14 cellular contexts compared by ENCODE assay signal in the genomic region with DNA sequence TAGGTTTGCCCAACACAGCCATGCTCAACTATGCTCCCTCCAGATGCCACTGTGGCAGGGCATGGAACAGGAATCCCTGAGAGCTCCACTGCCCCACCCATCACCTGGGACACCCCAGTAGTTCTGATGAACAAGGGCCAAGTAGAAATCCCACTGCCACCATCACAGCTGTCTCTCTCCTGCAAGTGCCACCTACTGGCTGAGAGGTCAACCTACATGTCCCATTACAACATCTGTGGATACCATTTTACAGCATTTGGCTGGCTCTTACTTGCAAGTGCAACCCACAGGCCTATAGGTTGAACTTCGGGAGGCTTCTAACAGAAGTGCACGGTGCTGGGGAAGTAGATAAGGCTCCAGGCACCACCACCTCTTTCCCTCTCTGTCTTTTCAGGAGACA.
DNase-seq lines count a peak whose midpoint lies in the region; ATAC-seq and TF ChIP-seq lines count a peak whose summit lies in the region.
"Had no signal": no experiment of that assay in that cellular context is flagged by ENCODE, and none has a peak within 500 bp of the region (broad histone marks: within the 10 kb centered on the region; RNA-seq: fewer than 3 reads in every experiment).

No MANE protein-coding gene starts in this region.

- CTCF ChIA-PET in SK-N-SH (lab: Yijun Ruan, JAX), result interaction anchor here (0.9 kb wide), 1 partner anchor 17 kb away, joined by 3 read pairs; no protein-coding TSS in a partner anchor

- ATAC-seq in SK-N-SH treated with all-trans-retinoic acid at 6 μM for 48 hours, result no peak
- no peak for ATAC-seq in HG03280 (IDR thresholded peaks at IDR 0.05; ENCODE audit: unreplicated experiment)
- ATAC-seq: A549, upper lobe of right lung had no signal

- no peaks in the 10 kb centered on the region for H3K4me1 Mint-ChIP-seq in endodermal cell
- H3K4me1 Mint-ChIP-seq in type B pancreatic cell (ENCODE audit: unreplicated experiment), result no peaks in the 10 kb centered on the region
- H3K4me1 Mint-ChIP-seq in HFFc6 (ENCODE audit: low read depth), result no peaks in the 10 kb centered on the region
- H3K4me1 Mint-ChIP-seq: activated B cell treated with CpG ODN at 0.5 μM for 24 hours had no signal

- POLR2A ChIA-PET in SK-N-SH (lab: Yijun Ruan, JAX), result no interaction called here

- H3K9me2 ChIP-seq in SK-N-SH, result no peaks in the 10 kb centered on the region
- no peaks in the 10 kb centered on the region; the same call in 1 of the 2 replicates for H3K9me2 ChIP-seq in Karpas-422 (replicated peaks; ENCODE audit: insufficient read depth, low read length)

- H3K27ac Mint-ChIP-seq in endodermal cell (no peak overlapping the region), type B pancreatic cell (no peak overlapping the region), HFFc6 (no peak overlapping the region)
- H3K27ac Mint-ChIP-seq: activated B cell treated with CpG ODN at 0.5 μM for 24 hours had no signal

- no peaks in the 10 kb centered on the region for H4K20me1 ChIP-seq in SK-N-SH (ENCODE audit: insufficient read depth)
- H4K20me1 ChIP-seq in Karpas-422 (ENCODE audit: insufficient read depth, low read depth, low read length), result no peaks in the 10 kb centered on the region

- H3F3A ChIP-seq in SK-N-SH (replicated peaks; ENCODE audit: insufficient read depth), result no peaks in the 10 kb centered on the region

- H3K27me3 ChIP-seq in SK-N-SH (ENCODE audit: insufficient read depth) (no peaks in the 10 kb centered on the region), Karpas-422 (ENCODE audit: low read length) (no peaks in the 10 kb centered on the region), endodermal cell (ENCODE audit: control insufficient read depth, insufficient read depth, low read length, poor library complexity, severe bottlenecking) (no peaks in the 10 kb centered on the region)
- H3K27me3 ChIP-seq: ovary, upper lobe of right lung had no signal

- WGBS in SK-N-SH (ENCODE audit: low lambda C conversion rate), result 10% methylated on average over 2 of the region's 2 CpGs
- 67 to 71% methylated on average over 2 of the region's 2 CpGs for WGBS in endodermal cell (ENCODE audit: insufficient coverage in 1 of 2, insufficient read length in 1 of 2), 2 experiments

- TF ChIP-seq RAD21 in SK-N-SH (IDR thresholded peaks at IDR 0.05; ENCODE audit: low read length), result no peak

- H3K9ac ChIP-seq in SK-N-SH (no peak overlapping the region), Karpas-422 (ENCODE audit: low read length) (no peak overlapping the region), endodermal cell (ENCODE audit: extremely low read depth, low read length, poor library complexity, severe bottlenecking) (no peak overlapping the region)

- no peaks in the 10 kb centered on the region for H3K27me3 Mint-ChIP-seq in endodermal cell (ENCODE audit: insufficient read depth)
- no peaks in the 10 kb centered on the region for H3K27me3 Mint-ChIP-seq in type B pancreatic cell
- H3K27me3 Mint-ChIP-seq in HFFc6 (ENCODE audit: insufficient read depth), result no peaks in the 10 kb centered on the region
- H3K27me3 Mint-ChIP-seq: activated B cell treated with CpG ODN at 0.5 μM for 24 hours had no signal

- no peaks in the 10 kb centered on the region for H3K36me3 ChIP-seq in SK-N-SH (replicated peaks in 1 of 2; ENCODE audit: control insufficient read depth in 1 of 2, insufficient read depth in 2 of 2, low read length in 1 of 2)
- H3K36me3 ChIP-seq in Karpas-422 (ENCODE audit: insufficient read depth, low read length), result no peaks in the 10 kb centered on the region
- no peaks in the 10 kb centered on the region for H3K36me3 ChIP-seq in endodermal cell (ENCODE audit: control insufficient read depth, insufficient read depth, low read length)
- H3K36me3 ChIP-seq: ovary, upper lobe of right lung had no signal

- no peaks in the 10 kb centered on the region for H3K79me2 ChIP-seq in SK-N-SH (ENCODE audit: insufficient read depth)
- no peaks in the 10 kb centered on the region for H3K79me2 ChIP-seq in Karpas-422 (ENCODE audit: low read length)

- H3K27ac ChIP-seq in SK-N-SH (ENCODE audit: low read depth in 2 of 2, low read length in 1 of 2) (no peak overlapping the region), Karpas-422 (ENCODE audit: low read length) (no peak overlapping the region), endodermal cell (ENCODE audit: low read depth, low read length) (no peak overlapping the region)
- H3K27ac ChIP-seq: A549, ovary, upper lobe of right lung had no signal

- TF ChIP-seq CTCF in SK-N-SH (IDR thresholded peaks at IDR 0.05), result peak; percentile 28
- peak; percentile 75 for TF ChIP-seq CTCF in endodermal cell (conservative IDR thresholded peaks at IDR 0.05)
- peak; percentile 37 for TF ChIP-seq CTCF in type B pancreatic cell (conservative IDR thresholded peaks at IDR 0.05)
- no peak for TF ChIP-seq CTCF in HFFc6 (IDR thresholded peaks at IDR 0.05)

- H3K4me2 ChIP-seq in SK-N-SH (no peak overlapping the region), Karpas-422 (ENCODE audit: low read depth, low read length, poor library complexity, severe bottlenecking) (no peak overlapping the region)
- H3K4me2 ChIP-seq: A549 had no signal

- H2AFZ ChIP-seq in SK-N-SH (ENCODE audit: low read depth) (no peak overlapping the region), Karpas-422 (ENCODE audit: low read length) (no peak overlapping the region)

- no peak for DNase-seq in SK-N-SH
- DNase-seq in Karpas-422, result peak; percentile 47
- DNase-seq in endodermal cell, result peak; percentile 64
- DNase-seq in type B pancreatic cell (ENCODE audit: extremely low spot score, unreplicated experiment), result no peak
- no peak for DNase-seq in NCI-H2029 (lab: John Stamatoyannopoulos, UW)
- DNase-seq in HFFc6, result no peak
- DNase-seq: activated B cell treated with CpG ODN at 0.5 μM for 24 hours; effector CD8-positive, alpha-beta T cell; ovary; stimulated activated CD8-positive, alpha-beta memory T cell treated with anti-CD3 and anti-CD28 coated beads, Interleukin-4, amount 100 ng/mL, for 48 hours; upper lobe of right lung had no signal

- no peak for TF ChIP-seq EP300 in SK-N-SH (IDR thresholded peaks at IDR 0.05; ENCODE audit: borderline replicate concordance in 1 of 2, low read depth in 1 of 2, low read length in 1 of 2)

- H3K9me3 ChIP-seq in SK-N-SH (no peaks in the 10 kb centered on the region), Karpas-422 (ENCODE audit: low read length) (peaks cover 14% of the 10 kb centered on the region), endodermal cell (ENCODE audit: control insufficient read depth, low read length) (no peaks in the 10 kb centered on the region)
- H3K9me3 ChIP-seq: A549, ovary had no signal

- H3K4me1 ChIP-seq in SK-N-SH (ENCODE audit: control insufficient read depth in 1 of 2, insufficient read depth in 2 of 2, low read depth in 1 of 2, low read length in 1 of 2) (no peaks in the 10 kb centered on the region), Karpas-422 (ENCODE audit: low read length) (no peaks in the 10 kb centered on the region), endodermal cell (ENCODE audit: control insufficient read depth, insufficient read depth, low read length) (no peaks in the 10 kb centered on the region)
- H3K4me1 ChIP-seq: A549, upper lobe of right lung had no signal

- peaks cover 7% of the 10 kb centered on the region for H3K9me3 Mint-ChIP-seq in endodermal cell
- H3K9me3 Mint-ChIP-seq in type B pancreatic cell, result peaks cover 6% of the 10 kb centered on the region
- peaks cover 63% of the 10 kb centered on the region for H3K9me3 Mint-ChIP-seq in HFFc6

- H3K4me3 ChIP-seq in SK-N-SH (ENCODE audit: low read depth in 2 of 2, low read length in 1 of 2), result no peak overlapping the region
- H3K4me3 ChIP-seq in Karpas-422 (ENCODE audit: low read length), result no peak overlapping the region
- H3K4me3 ChIP-seq in endodermal cell (ENCODE audit: low read length), result no peak overlapping the region
- H3K4me3 ChIP-seq: A549, ovary, upper lobe of right lung had no signal

- no peaks in the 10 kb centered on the region for H3K36me3 Mint-ChIP-seq in endodermal cell (ENCODE audit: low read depth)
- H3K36me3 Mint-ChIP-seq in type B pancreatic cell, result no peaks in the 10 kb centered on the region
- no peaks in the 10 kb centered on the region for H3K36me3 Mint-ChIP-seq in HFFc6 (ENCODE audit: low read depth)

- no peak overlapping the region for H3K4me3 Mint-ChIP-seq in endodermal cell
- no peak overlapping the region for H3K4me3 Mint-ChIP-seq in type B pancreatic cell
- H3K4me3 Mint-ChIP-seq in HFFc6, result no peak overlapping the region
- H3K4me3 Mint-ChIP-seq: activated B cell treated with CpG ODN at 0.5 μM for 24 hours had no signal

TF ChIP-seq in SK-N-SH, 30 proteins besides CTCF, POLR2A, EP300 and RAD21 (continues in another document):
- TF ChIP-seq TAF1 (IDR thresholded peaks at IDR 0.05; ENCODE audit: borderline replicate concordance, low read depth, low read length) (no peak), FOXJ3 (CRISPR knock-in tag; IDR thresholded peaks at IDR 0.05) (no peak), GABPA (IDR thresholded peaks at IDR 0.05; ENCODE audit: low read depth) (no peak), YY1 (IDR thresholded peaks at IDR 0.05; ENCODE audit: low read depth) (no peak), FOSL2 (IDR thresholded peaks at IDR 0.05; ENCODE audit: borderline replicate concordance, low read depth) (no peak)

TF ChIP-seq in SK-N-SH treated with all-trans-retinoic acid at 6 μM for 48 hours, 23 proteins besides CTCF, POLR2A, EP300 and RAD21 (continues in another document):
- TF ChIP-seq, protein P1, sequence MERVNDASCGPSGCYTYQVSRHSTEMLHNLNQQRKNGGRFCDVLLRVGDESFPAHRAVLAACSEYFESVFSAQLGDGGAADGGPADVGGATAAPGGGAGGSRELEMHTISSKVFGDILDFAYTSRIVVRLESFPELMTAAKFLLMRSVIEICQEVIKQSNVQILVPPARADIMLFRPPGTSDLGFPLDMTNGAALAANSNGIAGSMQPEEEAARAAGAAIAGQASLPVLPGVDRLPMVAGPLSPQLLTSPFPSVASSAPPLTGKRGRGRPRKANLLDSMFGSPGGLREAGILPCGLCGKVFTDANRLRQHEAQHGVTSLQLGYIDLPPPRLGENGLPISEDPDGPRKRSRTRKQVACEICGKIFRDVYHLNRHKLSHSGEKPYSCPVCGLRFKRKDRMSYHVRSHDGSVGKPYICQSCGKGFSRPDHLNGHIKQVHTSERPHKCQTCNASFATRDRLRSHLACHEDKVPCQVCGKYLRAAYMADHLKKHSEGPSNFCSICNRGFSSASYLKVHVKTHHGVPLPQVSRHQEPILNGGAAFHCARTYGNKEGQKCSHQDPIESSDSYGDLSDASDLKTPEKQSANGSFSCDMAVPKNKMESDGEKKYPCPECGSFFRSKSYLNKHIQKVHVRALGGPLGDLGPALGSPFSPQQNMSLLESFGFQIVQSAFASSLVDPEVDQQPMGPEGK (CRISPR knock-in tag; IDR thresholded peaks at IDR 0.05; ENCODE audit: borderline replicate concordance), result no peak
- TF ChIP-seq CSDC2 (CRISPR knock-in tag; IDR thresholded peaks at IDR 0.05), result no peak

Comparison
In these comparisons a context has a peak if more than half of its experiments do, and no peak if none do; other contexts are left out.
1. DNase-seq: peak in Karpas-422 (single experiment) and endodermal cell (single experiment); none in SK-N-SH (single experiment), type B pancreatic cell (single experiment), NCI-H2029 (single experiment) and HFFc6 (single experiment).